In genomic region chr16:11312718-11313492, GRCh38 we compare ENCODE assay signal across 9 cellular contexts. TPM values are rescaled to one million over a fixed set of nuclear protein-coding genes. Genes with fewer than 3 reads are reported as not detected.
DNase-seq lines count a peak whose midpoint lies in the region; ATAC-seq and TF ChIP-seq lines count a peak whose summit lies in the region.
"Had no signal": no experiment of that assay in that cellular context is flagged by ENCODE, and none has a peak within 500 bp of the region (broad histone marks: within the 10 kb centered on the region; RNA-seq: fewer than 3 reads in every experiment).

No MANE protein-coding gene starts in this region.

- H3K27me3 ChIP-seq in CD4-positive, CD25-positive, alpha-beta regulatory T cell (ENCODE audit: control insufficient read depth, insufficient read depth, low read length) = no peaks in the 10 kb centered on the region
- H3K27me3 ChIP-seq in HUES6 (ENCODE audit: control insufficient read depth, insufficient read depth, low read length) = no peaks in the 10 kb centered on the region
- no peaks in the 10 kb centered on the region for H3K27me3 ChIP-seq in lung (ENCODE audit: control insufficient read depth, insufficient read depth)
- H3K27me3 ChIP-seq: heart right ventricle had no signal

- H3K4me3 ChIP-seq in CD4-positive, CD25-positive, alpha-beta regulatory T cell (ENCODE audit: low read depth, low read length) = no peak overlapping the region
- H3K4me3 ChIP-seq in HUES6 (ENCODE audit: low read depth, low read length) = peak overlapping the region; percentile 36; the same call in 1 of the 2 replicates
- no peak overlapping the region for H3K4me3 ChIP-seq in lung
- H3K4me3 ChIP-seq: heart right ventricle had no signal

- peak in 1 of 3 donors; percentile 71 for DNase-seq in CD4-positive, CD25-positive, alpha-beta regulatory T cell
- no peak for DNase-seq in activated naive CD8-positive, alpha-beta T cell treated with anti-CD3 and anti-CD28 coated beads, Interleukin-2, amount 50 U/mL, for 24 hours
- peak; percentile 45 for DNase-seq in lung (ENCODE audit: low spot score)
- DNase-seq in stimulated activated naive CD4-positive, alpha-beta T cell treated with Interleukin-2 at 50 U/mL for 16 hours (lab: John Stamatoyannopoulos, UW) = no peak
- DNase-seq in endothelial cell (ENCODE audit: low spot score) = no peak
- DNase-seq: heart right ventricle had no signal

- H3K27me3 Mint-ChIP-seq in CD4-positive, CD25-positive, alpha-beta regulatory T cell = no peaks in the 10 kb centered on the region
- peaks cover 2% of the 10 kb centered on the region for H3K27me3 Mint-ChIP-seq in activated naive CD8-positive, alpha-beta T cell treated with anti-CD3 and anti-CD28 coated beads, Interleukin-2, amount 50 U/mL, for 24 hours
- H3K27me3 Mint-ChIP-seq in endothelial cell (ENCODE audit: unreplicated experiment) = peaks cover 8% of the 10 kb centered on the region

- peak overlapping the region; percentile 53 to 95 (median 82) for H3K27ac Mint-ChIP-seq in CD4-positive, CD25-positive, alpha-beta regulatory T cell
- peak overlapping the region; percentile 44 for H3K27ac Mint-ChIP-seq in activated naive CD8-positive, alpha-beta T cell treated with anti-CD3 and anti-CD28 coated beads, Interleukin-2, amount 50 U/mL, for 24 hours
- no peak overlapping the region for H3K27ac Mint-ChIP-seq in endothelial cell (ENCODE audit: unreplicated experiment)

- H3K4me3 Mint-ChIP-seq in CD4-positive, CD25-positive, alpha-beta regulatory T cell = peak overlapping the region in 3 of 4 donors; percentile 20 to 58 (median 46)
- no peak overlapping the region for H3K4me3 Mint-ChIP-seq in activated naive CD8-positive, alpha-beta T cell treated with anti-CD3 and anti-CD28 coated beads, Interleukin-2, amount 50 U/mL, for 24 hours
- no peak overlapping the region for H3K4me3 Mint-ChIP-seq in endothelial cell (ENCODE audit: unreplicated experiment)

- no peaks in the 10 kb centered on the region for H3K9me3 ChIP-seq in CD4-positive, CD25-positive, alpha-beta regulatory T cell (ENCODE audit: control insufficient read depth in 2 of 2, low read length in 2 of 2)
- H3K9me3 ChIP-seq in HUES6 (ENCODE audit: control insufficient read depth, insufficient read depth, low read depth, low read length) = no peaks in the 10 kb centered on the region
- no peaks in the 10 kb centered on the region for H3K9me3 ChIP-seq in lung (ENCODE audit: control insufficient read depth in 2 of 2, insufficient read depth in 1 of 2, low read length in 1 of 2)
- H3K9me3 ChIP-seq: heart right ventricle had no signal

- TF ChIP-seq CTCF in lung (IDR thresholded peaks at IDR 0.05; ENCODE audit: control extremely low read depth, extremely low read depth) = no peak
- no peak for TF ChIP-seq CTCF in endothelial cell (IDR thresholded peaks at IDR 0.05; ENCODE audit: unreplicated experiment)

- H3K9ac ChIP-seq in HUES6 (ENCODE audit: low read length) = peak overlapping the region; percentile 69

- no peak overlapping the region for H3K27ac ChIP-seq in CD4-positive, CD25-positive, alpha-beta regulatory T cell (ENCODE audit: insufficient read depth, low read length, poor library complexity, severe bottlenecking)
- H3K27ac ChIP-seq in HUES6 (ENCODE audit: low read depth, low read length) (peak overlapping the region; percentile 78), lung (ENCODE audit: low read depth in 1 of 2, low read length in 1 of 2) (peak overlapping the region in 1 of 2 donors; percentile 14)

- no peaks in the 10 kb centered on the region for H3K36me3 Mint-ChIP-seq in CD4-positive, CD25-positive, alpha-beta regulatory T cell
- H3K36me3 Mint-ChIP-seq in activated naive CD8-positive, alpha-beta T cell treated with anti-CD3 and anti-CD28 coated beads, Interleukin-2, amount 50 U/mL, for 24 hours (ENCODE audit: low read depth) = no peaks in the 10 kb centered on the region
- no peaks in the 10 kb centered on the region for H3K36me3 Mint-ChIP-seq in endothelial cell (ENCODE audit: low read depth, unreplicated experiment)

- peaks cover 43% of the 10 kb centered on the region for H3K4me1 ChIP-seq in CD4-positive, CD25-positive, alpha-beta regulatory T cell (ENCODE audit: control insufficient read depth, insufficient read depth, low read length, poor library complexity, severe bottlenecking)
- H3K4me1 ChIP-seq in HUES6 (ENCODE audit: control insufficient read depth, insufficient read depth, low read length) (peaks cover 65% of the 10 kb centered on the region), lung (ENCODE audit: control insufficient read depth in 2 of 2, insufficient read depth in 2 of 2, low read length in 2 of 2) (peaks cover 0 to 18% of the 10 kb centered on the region in 2 donors)

- peaks cover 0 to 40% (median 22%) of the 10 kb centered on the region in 4 donors for H3K4me1 Mint-ChIP-seq in CD4-positive, CD25-positive, alpha-beta regulatory T cell
- peaks cover 50% of the 10 kb centered on the region for H3K4me1 Mint-ChIP-seq in activated naive CD8-positive, alpha-beta T cell treated with anti-CD3 and anti-CD28 coated beads, Interleukin-2, amount 50 U/mL, for 24 hours
- peaks cover 21% of the 10 kb centered on the region for H3K4me1 Mint-ChIP-seq in endothelial cell (ENCODE audit: unreplicated experiment)

- peak in 1 of 2 donors; percentile 32 for ATAC-seq in CD4-positive, CD25-positive, alpha-beta regulatory T cell (ENCODE audit: low read depth in 2 of 2)
- peak; percentile 16 for ATAC-seq in activated naive CD8-positive, alpha-beta T cell treated with anti-CD3 and anti-CD28 coated beads, Interleukin-2, amount 50 U/mL, for 24 hours
- ATAC-seq in lung (ENCODE audit: insufficient read depth, low FRiP score) = no peak
- no peak for ATAC-seq in GM19452 (IDR thresholded peaks at IDR 0.05; ENCODE audit: unreplicated experiment)
- ATAC-seq in GM18519 (IDR thresholded peaks at IDR 0.05; ENCODE audit: low FRiP score, unreplicated experiment) = no peak

- no peaks in the 10 kb centered on the region for H3K36me3 ChIP-seq in CD4-positive, CD25-positive, alpha-beta regulatory T cell (ENCODE audit: control insufficient read depth, insufficient read depth, low read length)
- no peaks in the 10 kb centered on the region for H3K36me3 ChIP-seq in HUES6 (ENCODE audit: control insufficient read depth, insufficient read depth, low read length)
- no peaks in the 10 kb centered on the region for H3K36me3 ChIP-seq in lung (ENCODE audit: control insufficient read depth in 2 of 2, insufficient read depth in 2 of 2, low read length in 2 of 2)
- H3K36me3 ChIP-seq: heart right ventricle had no signal

- H3K9me3 Mint-ChIP-seq in CD4-positive, CD25-positive, alpha-beta regulatory T cell = no peaks in the 10 kb centered on the region
- no peaks in the 10 kb centered on the region for H3K9me3 Mint-ChIP-seq in activated naive CD8-positive, alpha-beta T cell treated with anti-CD3 and anti-CD28 coated beads, Interleukin-2, amount 50 U/mL, for 24 hours
- no peaks in the 10 kb centered on the region for H3K9me3 Mint-ChIP-seq in endothelial cell (ENCODE audit: unreplicated experiment)

- 63 to 72% methylated on average over 8 of the region's 8 CpGs for WGBS in lung, 2 donors

RNA-seq across cellular contexts. Expression of gene PRM1, which starts 31.8 kb away (rescaled TPM):
- not detected for total RNA-seq in CD4-positive, CD25-positive, alpha-beta regulatory T cell
- not detected for polyA plus RNA-seq in CD4-positive, CD25-positive, alpha-beta regulatory T cell
- not detected for total RNA-seq in lung
- polyA plus RNA-seq in lung = not detected
- total RNA-seq in endothelial cell (ENCODE audit: unreplicated experiment) = not detected
- total RNA-seq: heart right ventricle had no signal
- polyA plus RNA-seq: heart right ventricle had no signal

RNA-seq across cellular contexts. Expression of gene RMI2, which starts 32.4 kb away (rescaled TPM):
- 4.3 TPM for total RNA-seq in CD4-positive, CD25-positive, alpha-beta regulatory T cell
- 10 to 100 TPM in 2 of 4 donors, 1 to 10 TPM in 2; 7.4 to 15.3 (median 11.1) TPM for polyA plus RNA-seq in CD4-positive, CD25-positive, alpha-beta regulatory T cell
- total RNA-seq in lung = 1 to 10 TPM; 4.4 to 4.6 TPM
- polyA plus RNA-seq in lung = 1 to 10 TPM; 2.5 to 7.2 TPM
- 10.5 TPM for total RNA-seq in endothelial cell (ENCODE audit: unreplicated experiment)

RNA-seq across cellular contexts. Expression of gene PRM2, which starts 36.6 kb away (rescaled TPM):
- total RNA-seq in CD4-positive, CD25-positive, alpha-beta regulatory T cell = not detected
- not detected for polyA plus RNA-seq in CD4-positive, CD25-positive, alpha-beta regulatory T cell
- total RNA-seq in lung (not detected), endothelial cell (ENCODE audit: unreplicated experiment) (not detected)
- polyA plus RNA-seq in lung = not detected
- total RNA-seq: heart right ventricle had no signal
- polyA plus RNA-seq: heart right ventricle had no signal

RNA-seq across cellular contexts. Expression of gene PRM3, which starts 39.5 kb away (rescaled TPM):
- total RNA-seq in CD4-positive, CD25-positive, alpha-beta regulatory T cell = not detected
- polyA plus RNA-seq in CD4-positive, CD25-positive, alpha-beta regulatory T cell = not detected
- total RNA-seq in lung (not detected), endothelial cell (ENCODE audit: unreplicated experiment) (not detected)
- polyA plus RNA-seq in lung = not detected
- total RNA-seq: heart right ventricle had no signal
- polyA plus RNA-seq: heart right ventricle had no signal

RNA-seq across cellular contexts. Expression of gene TNP2, which starts 43.8 kb away (rescaled TPM):
- total RNA-seq in CD4-positive, CD25-positive, alpha-beta regulatory T cell = not detected
- polyA plus RNA-seq in CD4-positive, CD25-positive, alpha-beta regulatory T cell = not detected
- total RNA-seq in lung (not detected), endothelial cell (ENCODE audit: unreplicated experiment) (not detected)
- not detected for polyA plus RNA-seq in lung
- total RNA-seq: heart right ventricle had no signal
- polyA plus RNA-seq: heart right ventricle had no signal

Comparison
In these comparisons a context has a peak if more than half of its experiments do, and no peak if none do; other contexts are left out.
1. H3K4me3 Mint-ChIP-seq: peak in CD4-positive, CD25-positive, alpha-beta regulatory T cell (3 of 4); none in activated naive CD8-positive, alpha-beta T cell treated with anti-CD3 and anti-CD28 coated beads, Interleukin-2, amount 50 U/mL, for 24 hours (single experiment) and endothelial cell (single experiment).